Comparison of ENCODE assay signal across 8 cellular contexts in the genomic region with DNA sequence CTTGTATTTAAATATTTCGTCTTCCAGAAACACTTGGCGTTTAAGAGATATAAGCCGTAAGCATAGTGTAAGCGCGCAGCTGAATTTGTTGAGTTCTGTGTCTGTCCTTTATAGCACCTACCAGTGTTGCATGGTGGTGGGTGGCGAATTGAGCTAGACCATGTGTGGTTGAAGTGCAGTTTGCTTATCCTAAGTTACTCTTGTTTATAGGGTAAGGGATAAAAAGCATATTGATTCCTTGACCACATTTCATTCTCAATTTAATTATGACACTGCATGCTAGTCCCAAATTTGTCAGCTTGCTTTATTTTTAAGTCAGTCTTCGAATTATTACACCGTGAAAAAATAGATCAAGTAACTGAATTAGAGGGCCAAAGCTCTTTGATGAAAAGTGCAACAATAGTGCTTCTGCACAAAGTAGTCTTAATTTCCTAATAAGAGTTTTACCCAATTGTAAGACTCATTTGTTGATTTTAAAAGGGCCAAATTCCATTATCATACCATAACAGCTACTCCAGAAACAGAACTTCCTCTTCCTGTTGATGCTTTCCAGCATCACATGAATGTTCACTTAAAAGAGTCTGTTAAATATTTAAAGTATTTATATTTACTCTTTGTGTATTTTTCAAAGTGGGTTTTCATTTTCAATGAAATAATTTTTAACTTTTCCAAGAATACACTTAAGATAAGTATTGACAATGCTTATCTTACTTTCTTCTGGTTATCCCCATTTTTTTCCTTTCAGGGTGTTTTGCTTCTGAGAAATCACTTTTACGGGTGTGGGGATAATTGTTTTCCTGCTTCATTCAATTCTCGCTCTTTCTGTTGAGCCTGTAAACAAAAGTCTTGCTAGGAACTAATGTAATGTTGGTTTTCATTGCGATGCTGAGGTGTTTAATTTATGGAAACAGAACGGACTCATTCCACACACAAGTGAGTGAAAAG. TPM values are rescaled to one million over a fixed set of nuclear protein-coding genes. Genes with fewer than 3 reads are reported as not detected.
DNase-seq lines count a peak whose midpoint lies in the region; ATAC-seq, FAIRE-seq and TF ChIP-seq lines count a peak whose summit lies in the region.

No MANE protein-coding gene starts in this region.

- H3K27ac Mint-ChIP-seq in activated naive CD8-positive, alpha-beta T cell, result no peak overlapping the region

- H3K79me2 ChIP-seq in HCT116 (ENCODE audit: insufficient read depth, low read length), result peaks cover 66% of the 10 kb centered on the region

- no peaks in the 10 kb centered on the region for H3K36me3 ChIP-seq in HCT116 (ENCODE audit: control insufficient read depth in 1 of 2, insufficient read depth in 2 of 2, low read length in 2 of 2)
- H3K36me3 ChIP-seq in kidney (ENCODE audit: control insufficient read depth in 1 of 2, insufficient read depth in 2 of 2, low read length in 2 of 2), result no peaks in the 10 kb centered on the region
- H3K36me3 ChIP-seq in thymus (ENCODE audit: control insufficient read depth, insufficient read depth), result no peaks in the 10 kb centered on the region

- peak; percentile 77 for FAIRE-seq in kidney (lab: Jason Lieb, UNC)

- H3K9ac ChIP-seq in HCT116 (ENCODE audit: low read length), result peak overlapping the region; percentile 78
- peak overlapping the region; percentile 74 to 95 for H3K9ac ChIP-seq in kidney (ENCODE audit: low read length in 2 of 2)

- H3K4me3 ChIP-seq in AG09309 (ENCODE audit: control insufficient read depth, low read depth, low read length) (peak overlapping the region; percentile 93), HCT116 (replicated peaks in 1 of 2; ENCODE audit: low read depth in 1 of 2, low read length in 2 of 2) (peak overlapping the region; percentile 77 to 87), kidney (ENCODE audit: low read length in 2 of 2) (peak overlapping the region; percentile 88 to 96), thymus (ENCODE audit: low read length) (peak overlapping the region; percentile 77)

- DNase-seq in AG09309 (ENCODE audit: low read depth), result no peak
- DNase-seq in HCT116 (ENCODE audit: low read depth, low spot score), result no peak
- DNase-seq in kidney, result no peak
- no peak for DNase-seq in NCI-H345 (lab: John Stamatoyannopoulos, UW)

- no peaks in the 10 kb centered on the region for H3K9me2 ChIP-seq in HCT116 (ENCODE audit: insufficient read depth)

- ATAC-seq in HCT116 (no peak), HG03457 (IDR thresholded peaks at IDR 0.05; ENCODE audit: unreplicated experiment) (no peak), HG03139 (IDR thresholded peaks at IDR 0.05; ENCODE audit: unreplicated experiment) (no peak)

- peaks cover 30% of the 10 kb centered on the region for H3K4me1 Mint-ChIP-seq in activated naive CD8-positive, alpha-beta T cell (ENCODE audit: low read depth)

- CTCF ChIA-PET in HCT116 (lab: Charles Lee), result no interaction called here

- H3K9me3 Mint-ChIP-seq in activated naive CD8-positive, alpha-beta T cell (ENCODE audit: low read depth), result no peaks in the 10 kb centered on the region

- H3K9me3 ChIP-seq in HCT116 (ENCODE audit: control insufficient read depth in 1 of 2, insufficient read depth in 1 of 2, low read depth in 1 of 2, low read length in 2 of 2) (no peaks in the 10 kb centered on the region), kidney (ENCODE audit: control insufficient read depth in 1 of 2, low read length in 2 of 2) (no peaks in the 10 kb centered on the region), thymus (ENCODE audit: control insufficient read depth) (no peaks in the 10 kb centered on the region)

- H4K20me1 ChIP-seq in HCT116 (ENCODE audit: insufficient read depth), result peaks cover 20% of the 10 kb centered on the region; the same call in 1 of the 2 replicates

- no peaks in the 10 kb centered on the region for H3K27me3 ChIP-seq in HCT116 (ENCODE audit: insufficient read depth, low read length)
- peaks cover 54% of the 10 kb centered on the region for H3K27me3 ChIP-seq in thymus (ENCODE audit: control insufficient read depth, insufficient read depth)

- H3K4me2 ChIP-seq in HCT116 (ENCODE audit: low read length), result peak overlapping the region; percentile 92

- intact Hi-C loops in HCT116 (cut with micrococcal nuclease) (loop anchor here (2.0 to 10.0 kb wide), 3 partner anchors 95 to 614 kb away; no protein-coding TSS in a partner anchor), kidney (cut with DNase I) (no loop called here)

- no peak overlapping the region for H2AFZ ChIP-seq in HCT116 (ENCODE audit: low read depth, low read length, poor library complexity, severe bottlenecking)

- WGBS in thymus, result 85% methylated on average over 12 of the region's 12 CpGs

- TF ChIP-seq POLR2A in HCT116 (IDR thresholded peaks at IDR 0.05; ENCODE audit: borderline replicate concordance, extremely low read depth, insufficient read depth, insufficient read length), result no peak

- H3K27me3 Mint-ChIP-seq in activated naive CD8-positive, alpha-beta T cell, result peaks cover 53% of the 10 kb centered on the region

- POLR2A ChIA-PET in HCT116 (lab: Charles Lee), result no interaction called here

- no peak overlapping the region for H3K27ac ChIP-seq in HCT116 (ENCODE audit: low read depth, low read length)
- peak overlapping the region; percentile 94 to 98 for H3K27ac ChIP-seq in kidney (ENCODE audit: low read depth in 2 of 2, low read length in 2 of 2)
- no peak overlapping the region for H3K27ac ChIP-seq in thymus (ENCODE audit: low read depth)

- TF ChIP-seq CTCF in AG09309 (IDR thresholded peaks at IDR 0.05; ENCODE audit: control insufficient read depth, insufficient read depth, low read depth, low read length, missing control alignments) (no peak), HCT116 (IDR thresholded peaks at IDR 0.05 in 2 of 3, conservative IDR thresholded peaks at IDR 0.05 in 1 of 3; ENCODE audit: borderline replicate concordance in 1 of 3, insufficient read depth in 1 of 3, low read depth in 2 of 3, low read length in 2 of 3) (no peak), kidney (IDR thresholded peaks at IDR 0.05; ENCODE audit: borderline replicate concordance, extremely low read depth, insufficient read depth) (no peak)

- peaks cover 3% of the 10 kb centered on the region for H3K36me3 Mint-ChIP-seq in activated naive CD8-positive, alpha-beta T cell

- no TSS peak for BruUV-seq in HCT116 (replicated peaks; lab: Mats Ljungman, UMichigan)

- RAD21 ChIA-PET in HCT116 (lab: Charles Lee; ENCODE audit: low non-redundant PET in 1 of 2, low total read pairs in 2 of 2, uncharacterized antibody in 2 of 2, unreplicated experiment in 2 of 2), result no interaction called here

- H3K4me1 ChIP-seq in HCT116 (ENCODE audit: control insufficient read depth in 1 of 2, insufficient read depth in 2 of 2, low read length in 2 of 2) (peaks cover 44 to 67% of the 10 kb centered on the region in 2 experiments), kidney (ENCODE audit: control insufficient read depth in 1 of 2, insufficient read depth in 1 of 2, low read depth in 1 of 2, low read length in 2 of 2) (peaks cover 4 to 21% of the 10 kb centered on the region in 2 donors), thymus (ENCODE audit: control insufficient read depth, insufficient read depth, low read length) (peaks cover 4% of the 10 kb centered on the region)

- TF ChIP-seq RAD21 in HCT116 (IDR thresholded peaks at IDR 0.05; ENCODE audit: low read depth), result no peak

- peak overlapping the region; percentile 93 for H3K4me3 Mint-ChIP-seq in activated naive CD8-positive, alpha-beta T cell

TF ChIP-seq in HCT116, 20 proteins besides CTCF, POLR2A, EP300 and RAD21:
- TF ChIP-seq MAX (IDR thresholded peaks at IDR 0.05) (0 out of 2 replicates have a peak, but pooled peaks have one; percentile 38), ZBTB33 (IDR thresholded peaks at IDR 0.05; ENCODE audit: extremely low read depth, insufficient replicate concordance, low read length) (no peak), TCF7L2 (IDR thresholded peaks at IDR 0.05; ENCODE audit: borderline replicate concordance, extremely low read depth, insufficient read depth, insufficient read length) (no peak), FOSL1 (IDR thresholded peaks at IDR 0.05; ENCODE audit: low read depth) (no peak), EZH2 (IDR thresholded peaks at IDR 0.05) (no peak), SIN3A (IDR thresholded peaks at IDR 0.05; ENCODE audit: low read depth) (0 out of 2 replicates have a peak, but pooled peaks have one; percentile 7), ATF3 (IDR thresholded peaks at IDR 0.05) (no peak), POLR2AphosphoS5 (IDR thresholded peaks at IDR 0.05; ENCODE audit: low read depth, low read length) (no peak)

RNA-seq across cellular contexts. Expression of gene ARHGEF12, which starts 2.0 kb away (rescaled TPM):
- total RNA-seq in HCT116 (2021; ENCODE audit: unreplicated experiment), result 81.4 TPM
- 27.4 and 29.4 TPM in 2 replicates for polyA plus RNA-seq in HCT116 (2012)
- total RNA-seq in kidney, result 161 TPM
- 21.1 TPM for polyA plus RNA-seq in kidney (ENCODE audit: insufficient read depth, low read depth, low replicate concordance)
- 13.1 TPM for polyA plus RNA-seq in thymus

RNA-seq across cellular contexts. Expression of gene TLCD5, which starts 13.1 kb away (rescaled TPM):
- total RNA-seq in HCT116 (2021; ENCODE audit: unreplicated experiment), result 9.1 TPM
- polyA plus RNA-seq in HCT116 (2012), result 4.9 and 7.1 TPM in 2 replicates
- 6.0 TPM for total RNA-seq in kidney
- polyA plus RNA-seq in kidney (ENCODE audit: insufficient read depth, low read depth, low replicate concordance), result 4.9 TPM
- polyA plus RNA-seq in thymus, result 2.1 TPM

Comparison
In these comparisons a context has a peak if more than half of its experiments do, and no peak if none do; other contexts are left out.
1. H3K27ac ChIP-seq: peak in kidney (2 of 2); none in HCT116 (single experiment) and thymus (single experiment).
2. Peak in every context shown above with its lines, with median percentiles within 50 percentile points of each other: H3K4me3 ChIP-seq.